Comparison of ENCODE assay signal across 8 cellular contexts in genomic region chr7:141649865-141650499, GRCh38. TPM values are rescaled to one million over a fixed set of nuclear protein-coding genes. Genes with fewer than 3 reads are reported as not detected.
DNase-seq lines count a peak whose midpoint lies in the region; ATAC-seq and TF ChIP-seq lines count a peak whose summit lies in the region.

No MANE protein-coding gene starts in this region.

- no peaks in the 10 kb centered on the region for H3K9me3 ChIP-seq in OCI-LY1 (ENCODE audit: low read length)
- no peaks in the 10 kb centered on the region for H3K9me3 ChIP-seq in skeletal muscle tissue (ENCODE audit: control insufficient read depth in 3 of 3, low read length in 3 of 3)

- ATAC-seq in GM21576 (IDR thresholded peaks at IDR 0.05; ENCODE audit: unreplicated experiment), result peak; percentile 64

- no peaks in the 10 kb centered on the region for H4K20me1 ChIP-seq in OCI-LY1 (ENCODE audit: insufficient read depth, low read length)

- no peak for TF ChIP-seq EP300 in Ishikawa (IDR thresholded peaks at IDR 0.05; ENCODE audit: borderline replicate concordance)

- DNase-seq in ELR (ENCODE audit: low read depth) (peak; percentile 79), brain pericyte (ENCODE audit: low read depth, low spot score) (peak; percentile 67), iPS-NIHi11 (ENCODE audit: low spot score) (peak; percentile 72)
- DNase-seq in activated CD8-positive, alpha-beta memory T cell treated with anti-CD3 and anti-CD28 coated beads for 24 hours, result no peak

- H3K27me3 ChIP-seq in OCI-LY1 (ENCODE audit: insufficient read depth, low read length), result no peaks in the 10 kb centered on the region
- H3K27me3 ChIP-seq in skeletal muscle tissue (ENCODE audit: control insufficient read depth in 3 of 3, insufficient read depth in 3 of 3, low read length in 3 of 3), result no peaks in the 10 kb centered on the region

- H3K27ac ChIP-seq in OCI-LY1 (ENCODE audit: low read depth, low read length, poor library complexity, severe bottlenecking) (peak overlapping the region; percentile 68), skeletal muscle tissue (ENCODE audit: low read depth, low read length) (peak overlapping the region; percentile 3)

- H3K79me2 ChIP-seq in OCI-LY1 (ENCODE audit: insufficient read depth, low read length), result no peaks in the 10 kb centered on the region

- peak overlapping the region; percentile 31 for H3K4me2 ChIP-seq in OCI-LY1 (ENCODE audit: low read length)

- H3K4me1 ChIP-seq in OCI-LY1 (ENCODE audit: insufficient read depth, low read length, severe bottlenecking), result peaks cover 18% of the 10 kb centered on the region
- H3K4me1 ChIP-seq in skeletal muscle tissue (ENCODE audit: control insufficient read depth in 3 of 3, insufficient read depth in 3 of 3, low read length in 3 of 3), result peaks cover 3 to 24% (median 11%) of the 10 kb centered on the region in 3 donors

- no peaks in the 10 kb centered on the region for H3K9me2 ChIP-seq in OCI-LY1 (ENCODE audit: low read depth, low read length)

- peak; percentile 97 for TF ChIP-seq CTCF in OCI-LY1 (IDR thresholded peaks at IDR 0.05; ENCODE audit: low read length)

- peak; percentile 77 for TF ChIP-seq RAD21 in Ishikawa (IDR thresholded peaks at IDR 0.05; ENCODE audit: low read depth)

- no peaks in the 10 kb centered on the region for H3F3A ChIP-seq in OCI-LY1 (ENCODE audit: insufficient read depth, low read length)

- no peak overlapping the region for H3K9ac ChIP-seq in OCI-LY1 (ENCODE audit: low read length)
- peak overlapping the region in 1 of 3 donors; percentile 42 for H3K9ac ChIP-seq in skeletal muscle tissue (ENCODE audit: low read depth in 1 of 3, low read length in 3 of 3)

- H3K4me3 ChIP-seq in OCI-LY1 (ENCODE audit: low read depth, low read length, poor library complexity, severe bottlenecking), result no peak overlapping the region
- no peak overlapping the region for H3K4me3 ChIP-seq in skeletal muscle tissue (ENCODE audit: low read length in 3 of 3)

- no peak overlapping the region for H2AFZ ChIP-seq in OCI-LY1 (ENCODE audit: low read length)

- H3K36me3 ChIP-seq in OCI-LY1 (ENCODE audit: insufficient read depth, low read length) (peaks cover 14% of the 10 kb centered on the region; the same call in 1 of the 2 replicates), skeletal muscle tissue (ENCODE audit: control insufficient read depth in 3 of 3, insufficient read depth in 3 of 3, low read length in 3 of 3) (peaks cover 7 to 15% (median 10%) of the 10 kb centered on the region in 3 donors)

TF ChIP-seq in Ishikawa, 13 proteins besides CTCF, POLR2A, EP300 and RAD21:
- TF ChIP-seq CEBPB (IDR thresholded peaks at IDR 0.05) (no peak), CREB1 (IDR thresholded peaks at IDR 0.05; ENCODE audit: low read depth) (no peak), EGR1 (IDR thresholded peaks at IDR 0.05) (no peak), YY1 (IDR thresholded peaks at IDR 0.05; ENCODE audit: low read depth) (no peak), TAF1 (IDR thresholded peaks at IDR 0.05; ENCODE audit: low read depth) (no peak), REST (IDR thresholded peaks at IDR 0.05; ENCODE audit: low read depth) (no peak; the same call in 1 of the 2 replicates), MAX (IDR thresholded peaks at IDR 0.05) (no peak), TEAD4 (IDR thresholded peaks at IDR 0.05) (no peak), NFIC (IDR thresholded peaks at IDR 0.05) (no peak), USF1 (IDR thresholded peaks at IDR 0.05) (no peak), TCF12 (IDR thresholded peaks at IDR 0.05; ENCODE audit: low read depth) (no peak), ZBTB7A (IDR thresholded peaks at IDR 0.05; ENCODE audit: low read depth) (no peak), FOXM1 (IDR thresholded peaks at IDR 0.05; ENCODE audit: borderline replicate concordance, low read depth) (no peak)
TF ChIP-seq in Ishikawa: peak in this region for 0.

RNA-seq across cellular contexts. Expression of gene DENND11, which starts 52.0 kb away (rescaled TPM):
- total RNA-seq in skeletal muscle tissue, result 11.5 TPM

RNA-seq across cellular contexts. Expression of gene WEE2, which starts 58.2 kb away (rescaled TPM):
- total RNA-seq in skeletal muscle tissue, result not detected
